Comparison of ENCODE assay signal across 10 cellular contexts in genomic region chr12:55824726-55825125, GRCh38. TPM values are rescaled to one million over a fixed set of nuclear protein-coding genes. Genes with fewer than 3 reads are reported as not detected.
DNase-seq lines count a peak whose midpoint lies in the region; ATAC-seq, FAIRE-seq and TF ChIP-seq lines count a peak whose summit lies in the region.
"Had no signal": no experiment of that assay in that cellular context is flagged by ENCODE, and none has a peak within 500 bp of the region (broad histone marks: within the 10 kb centered on the region; RNA-seq: fewer than 3 reads in every experiment).

No MANE protein-coding gene starts in this region.

- peaks cover 72% of the 10 kb centered on the region for H3K4me1 ChIP-seq in HepG2 (ENCODE audit: insufficient read depth, low read length)
- H3K4me1 ChIP-seq in right lobe of liver, result peaks cover 0 to 53% (median 14%) of the 10 kb centered on the region in 4 donors

- intact Hi-C loops in HepG2 (cut with micrococcal nuclease; ENCODE audit: unreplicated experiment), result no loop called here
- intact Hi-C loops in right lobe of liver (cut with DNase I), result no loop called here
- intact Hi-C loops in dendritic cell treated with granulocyte-macrophage colony-stimulating factor and Interleukin-4, amounts not matched to agents 40 ng/mL and 50 ng/mL, for 4 days (cut with micrococcal nuclease), result no loop called here

- peaks cover 56% of the 10 kb centered on the region for H3K4me1 Mint-ChIP-seq in dendritic cell treated with granulocyte-macrophage colony-stimulating factor and Interleukin-4, amounts not matched to agents 40 ng/mL and 50 ng/mL, for 4 days (ENCODE audit: low read depth)
- H3K4me1 Mint-ChIP-seq in stimulated activated naive CD8-positive, alpha-beta T cell treated with anti-CD3 and anti-CD28 coated beads, Interleukin-15, amount 100 ng/mL, for 72 hours, result peaks cover 70% of the 10 kb centered on the region

- TF ChIP-seq EP300 in HepG2 (IDR thresholded peaks at IDR 0.05; ENCODE audit: low read depth in 2 of 2, low read length in 2 of 2) (no peak), HepG2 (CRISPR knock-in tag; IDR thresholded peaks at IDR 0.05; ENCODE audit: borderline replicate concordance) (no peak)

- H3K4me3 Mint-ChIP-seq in dendritic cell treated with granulocyte-macrophage colony-stimulating factor and Interleukin-4, amounts not matched to agents 40 ng/mL and 50 ng/mL, for 4 days, result no peak overlapping the region
- H3K4me3 Mint-ChIP-seq in stimulated activated naive CD8-positive, alpha-beta T cell treated with anti-CD3 and anti-CD28 coated beads, Interleukin-15, amount 100 ng/mL, for 72 hours, result peak overlapping the region; percentile 59 to 98

- TF ChIP-seq CTCF in HepG2 (CRISPR knock-in tag; IDR thresholded peaks at IDR 0.05) (no peak), right lobe of liver (IDR thresholded peaks at IDR 0.05) (no peak), RWPE1 (conservative IDR thresholded peaks at IDR 0.05; ENCODE audit: low read depth) (no peak)

- peak overlapping the region; percentile 59; the same call in 1 of the 2 replicates for H3K4me2 ChIP-seq in HepG2 (ENCODE audit: low read depth, low read length)

- POLR2A ChIA-PET in HepG2 (lab: Yijun Ruan, JAX) (interaction anchor here (1.3 kb wide), 1 partner anchor 88 kb away, joined by 3 read pairs; no protein-coding TSS in a partner anchor), RWPE1 (lab: Yijun Ruan, JAX; ENCODE audit: low non-redundant PET) (interaction anchor here (0.9 kb wide), 1 partner anchor 150 kb away, joined by 3 read pairs; no protein-coding TSS in a partner anchor)

- no peaks in the 10 kb centered on the region for H3K9me3 ChIP-seq in HepG2 (ENCODE audit: low read length)
- H3K9me3 ChIP-seq in right lobe of liver, result no peaks in the 10 kb centered on the region

- H3K4me3 ChIP-seq in HepG2 (replicated peaks in 1 of 3; ENCODE audit: insufficient read depth in 1 of 3, low read depth in 2 of 3, low read length in 3 of 3) (no peak overlapping the region), right lobe of liver (no peak overlapping the region)

- ATAC-seq in HepG2, result no peak
- no peak for ATAC-seq in right lobe of liver
- no peak for ATAC-seq in stimulated activated naive CD8-positive, alpha-beta T cell treated with anti-CD3 and anti-CD28 coated beads, Interleukin-15, amount 100 ng/mL, for 72 hours
- ATAC-seq in GM18873 (IDR thresholded peaks at IDR 0.05; ENCODE audit: low FRiP score, unreplicated experiment), result no peak
- no peak for ATAC-seq in GM18858 (IDR thresholded peaks at IDR 0.05; ENCODE audit: unreplicated experiment)

- 88% methylated on average over 5 of the region's 5 CpGs for WGBS in HepG2 (ENCODE audit: low lambda C conversion rate)
- 94% methylated on average over 5 of the region's 5 CpGs for WGBS in right lobe of liver (ENCODE audit: insufficient coverage, low coverage, low lambda C conversion rate, missing lambda C conversion rate)

- H2AFZ ChIP-seq in HepG2 (ENCODE audit: low read length), result no peak overlapping the region

- no peak overlapping the region for H3K27ac ChIP-seq in HepG2 (ENCODE audit: extremely low read length, insufficient read depth, low read length)
- H3K27ac ChIP-seq in right lobe of liver, result no peak overlapping the region
- peak overlapping the region; percentile 33; the same call in 1 of the 2 replicates for H3K27ac ChIP-seq in RWPE1
- H3K27ac ChIP-seq: C4-2B had no signal

- CTCF ChIA-PET in HepG2 (lab: Yijun Ruan, JAX; ENCODE audit: low intra/inter-chr PET ratio, low total read pairs), result no interaction called here
- CTCF ChIA-PET in RWPE1 (lab: Yijun Ruan, JAX), result no interaction called here

- DNase-seq in HepG2 (ENCODE audit: low spot score) (no peak), right lobe of liver (no peak), RWPE1 (ENCODE audit: low spot score) (no peak), DMS79 treated with DMSO at 0.1 percent for 48 hours (lab: John Stamatoyannopoulos, UW) (no peak)
- no peak for DNase-seq in stimulated activated naive CD8-positive, alpha-beta T cell treated with anti-CD3 and anti-CD28 coated beads, Interleukin-15, amount 100 ng/mL, for 72 hours
- DNase-seq: NCI-H1436 had no signal

- no peaks in the 10 kb centered on the region for H3K27me3 Mint-ChIP-seq in dendritic cell treated with granulocyte-macrophage colony-stimulating factor and Interleukin-4, amounts not matched to agents 40 ng/mL and 50 ng/mL, for 4 days
- no peaks in the 10 kb centered on the region for H3K27me3 Mint-ChIP-seq in stimulated activated naive CD8-positive, alpha-beta T cell treated with anti-CD3 and anti-CD28 coated beads, Interleukin-15, amount 100 ng/mL, for 72 hours

- peaks cover 66% of the 10 kb centered on the region for H3K36me3 Mint-ChIP-seq in dendritic cell treated with granulocyte-macrophage colony-stimulating factor and Interleukin-4, amounts not matched to agents 40 ng/mL and 50 ng/mL, for 4 days (ENCODE audit: low read depth)

- FAIRE-seq in HepG2 (lab: Jason Lieb, UNC), result no peak

- TF ChIP-seq POLR2A in HepG2 (IDR thresholded peaks at IDR 0.05; ENCODE audit: insufficient read depth in 1 of 2, low read depth in 2 of 2, low read length in 2 of 2), result no peak
- TF ChIP-seq POLR2A in right lobe of liver (IDR thresholded peaks at IDR 0.05), result no peak

- no peak for TF ChIP-seq RAD21 in HepG2 (CRISPR knock-in tag; IDR thresholded peaks at IDR 0.05)

- H4K20me1 ChIP-seq in HepG2 (ENCODE audit: insufficient read depth, low read length), result no peaks in the 10 kb centered on the region

- H3K36me3 ChIP-seq in HepG2 (replicated peaks in 1 of 2; ENCODE audit: control insufficient read depth in 1 of 2, insufficient read depth in 2 of 2, low read length in 2 of 2) (peaks cover 10 to 16% of the 10 kb centered on the region in 2 experiments), right lobe of liver (peaks cover 0 to 28% (median 16%) of the 10 kb centered on the region in 4 donors)

- H3K27ac Mint-ChIP-seq in dendritic cell treated with granulocyte-macrophage colony-stimulating factor and Interleukin-4, amounts not matched to agents 40 ng/mL and 50 ng/mL, for 4 days, result peak overlapping the region; percentile 19
- peak overlapping the region; percentile 38 to 86 for H3K27ac Mint-ChIP-seq in stimulated activated naive CD8-positive, alpha-beta T cell treated with anti-CD3 and anti-CD28 coated beads, Interleukin-15, amount 100 ng/mL, for 72 hours

- no TSS peak for BruUV-seq in HepG2 (replicated peaks; lab: Mats Ljungman, UMichigan)

- H3K27me3 ChIP-seq in HepG2 (ENCODE audit: control insufficient read depth in 1 of 2, insufficient read depth in 2 of 2, low read length in 2 of 2), result no peaks in the 10 kb centered on the region; a peak in 1 of 5 replicates
- no peaks in the 10 kb centered on the region for H3K27me3 ChIP-seq in right lobe of liver

- peaks cover 26% of the 10 kb centered on the region for H3K79me2 ChIP-seq in HepG2 (ENCODE audit: insufficient read depth, low read length)

- in situ Hi-C loops in HepG2 (cut with HindIII; ENCODE audit: extremely low pct_ligation_motif_present, low pct_unique_long_range_greater_than_20kb), result no loop called here

- no peak overlapping the region for H3K9ac ChIP-seq in HepG2 (ENCODE audit: insufficient read depth, low read depth, low read length)

- no peaks in the 10 kb centered on the region for H3K9me3 Mint-ChIP-seq in dendritic cell treated with granulocyte-macrophage colony-stimulating factor and Interleukin-4, amounts not matched to agents 40 ng/mL and 50 ng/mL, for 4 days
- no peaks in the 10 kb centered on the region for H3K9me3 Mint-ChIP-seq in stimulated activated naive CD8-positive, alpha-beta T cell treated with anti-CD3 and anti-CD28 coated beads, Interleukin-15, amount 100 ng/mL, for 72 hours

RNA-seq across cellular contexts. Expression of gene DNAJC14, which starts 4.7 kb away (rescaled TPM):
- total RNA-seq in HepG2 (2016; rRNA removed; fragmentation: Illumina TruSeq; extraction: Trizol) (22.4 and 23.9 TPM in 2 replicates), right lobe of liver (10 to 100 TPM; 11.8 to 17.2 (median 13.1) TPM)
- 2.0 and 4.0 TPM in 2 replicates for total RNA-seq in HepG2 (2016; cell fraction: cytosol; rRNA removed; fragmentation: Illumina TruSeq; extraction: Trizol; ENCODE audit: low read depth)
- 16.8 and 27.1 TPM in 2 replicates for total RNA-seq in HepG2 (2016; cell fraction: insoluble cytoplasmic fraction; rRNA removed; fragmentation: Illumina TruSeq; extraction: Trizol)
- 11.0 and 11.4 TPM in 2 replicates for total RNA-seq in HepG2 (2016; cell fraction: membrane; rRNA removed; fragmentation: Illumina TruSeq; extraction: Trizol)
- total RNA-seq in HepG2 (2016; cell fraction: nucleus; rRNA removed; fragmentation: Illumina TruSeq; extraction: Trizol), result 16.5 and 23.9 TPM in 2 replicates
- polyA plus RNA-seq in HepG2 (2011; rRNA removed), result 4.3 and 6.4 TPM in 2 replicates
- polyA plus RNA-seq in HepG2 (2011; cell fraction: cytosol; rRNA removed), result 5.6 and 8.0 TPM in 2 replicates
- polyA plus RNA-seq in HepG2 (2011; cell fraction: nucleus; rRNA removed), result 4.1 and 5.5 TPM in 2 replicates
- polyA plus RNA-seq in HepG2 (2012), result 8.4 and 9.3 TPM in 2 replicates
- polyA plus RNA-seq in HepG2 (2016; cell fraction: cytosol; fragmentation: Illumina TruSeq; extraction: Trizol; ENCODE audit: low read depth), result 1.6 and 1.7 TPM in 2 replicates
- 14.6 and 15.8 TPM in 2 replicates for polyA plus RNA-seq in HepG2 (2016; cell fraction: insoluble cytoplasmic fraction; fragmentation: Illumina TruSeq; extraction: Trizol; ENCODE audit: low read depth)
- polyA plus RNA-seq in HepG2 (2016; cell fraction: membrane; fragmentation: Illumina TruSeq; extraction: Trizol; ENCODE audit: low read depth), result 5.5 and 5.6 TPM in 2 replicates
- polyA plus RNA-seq in HepG2 (2016; cell fraction: nucleus; fragmentation: Illumina TruSeq; extraction: Trizol; ENCODE audit: insufficient read depth, low read depth), result 19.8 and 23.8 TPM in 2 replicates
- polyA minus RNA-seq in HepG2 (2011; rRNA and poly(A)+ RNA removed; ENCODE audit: low replicate concordance), result 6.5 and 22.6 TPM in 2 replicates
- 3.0 and 5.5 TPM in 2 replicates for polyA minus RNA-seq in HepG2 (2011; cell fraction: cytosol; rRNA and poly(A)+ RNA removed)
- polyA minus RNA-seq in HepG2 (2011; cell fraction: nucleus; rRNA and poly(A)+ RNA removed), result 7.2 and 8.2 TPM in 2 replicates

RNA-seq across cellular contexts. Expression of gene ORMDL2, which starts 6.9 kb away (rescaled TPM):
- total RNA-seq in HepG2 (2016; rRNA removed; fragmentation: Illumina TruSeq; extraction: Trizol) (14.8 and 28.6 TPM in 2 replicates), right lobe of liver (10 to 100 TPM; 20.2 to 35.4 (median 24.9) TPM)
- total RNA-seq in HepG2 (2016; cell fraction: cytosol; rRNA removed; fragmentation: Illumina TruSeq; extraction: Trizol; ENCODE audit: low read depth), result 8.9 and 10.8 TPM in 2 replicates
- 18.4 and 26.4 TPM in 2 replicates for total RNA-seq in HepG2 (2016; cell fraction: insoluble cytoplasmic fraction; rRNA removed; fragmentation: Illumina TruSeq; extraction: Trizol)
- total RNA-seq in HepG2 (2016; cell fraction: membrane; rRNA removed; fragmentation: Illumina TruSeq; extraction: Trizol), result 8.8 and 10.8 TPM in 2 replicates
- total RNA-seq in HepG2 (2016; cell fraction: nucleus; rRNA removed; fragmentation: Illumina TruSeq; extraction: Trizol), result 20.1 and 21.6 TPM in 2 replicates
- 24.0 and 30.2 TPM in 2 replicates for polyA plus RNA-seq in HepG2 (2011; rRNA removed)
- polyA plus RNA-seq in HepG2 (2011; cell fraction: cytosol; rRNA removed), result 17.7 and 25.9 TPM in 2 replicates
- polyA plus RNA-seq in HepG2 (2011; cell fraction: nucleus; rRNA removed), result 10.1 and 18.4 TPM in 2 replicates
- polyA plus RNA-seq in HepG2 (2012), result 20.8 and 36.4 TPM in 2 replicates
- 11.3 and 13.0 TPM in 2 replicates for polyA plus RNA-seq in HepG2 (2016; cell fraction: cytosol; fragmentation: Illumina TruSeq; extraction: Trizol; ENCODE audit: low read depth)
- 15.1 and 16.1 TPM in 2 replicates for polyA plus RNA-seq in HepG2 (2016; cell fraction: insoluble cytoplasmic fraction; fragmentation: Illumina TruSeq; extraction: Trizol; ENCODE audit: low read depth)
- polyA plus RNA-seq in HepG2 (2016; cell fraction: membrane; fragmentation: Illumina TruSeq; extraction: Trizol; ENCODE audit: low read depth), result 8.1 and 11.2 TPM in 2 replicates
- polyA plus RNA-seq in HepG2 (2016; cell fraction: nucleus; fragmentation: Illumina TruSeq; extraction: Trizol; ENCODE audit: insufficient read depth, low read depth), result 36.9 and 39.7 TPM in 2 replicates
- 41.3 and 201 TPM in 2 replicates for polyA minus RNA-seq in HepG2 (2011; rRNA and poly(A)+ RNA removed; ENCODE audit: low replicate concordance)
- polyA minus RNA-seq in HepG2 (2011; cell fraction: cytosol; rRNA and poly(A)+ RNA removed), result 12.1 and 14.1 TPM in 2 replicates
- polyA minus RNA-seq in HepG2 (2011; cell fraction: nucleus; rRNA and poly(A)+ RNA removed), result 16.2 and 21.8 TPM in 2 replicates

RNA-seq across cellular contexts. Expression of gene SARNP, which starts 7.2 kb away (rescaled TPM):
- total RNA-seq in HepG2 (2016; rRNA removed; fragmentation: Illumina TruSeq; extraction: Trizol) (95.4 and 137 TPM in 2 replicates), right lobe of liver (10 to 100 TPM; 11.3 to 22.3 (median 17.0) TPM)
- 32.7 and 36.6 TPM in 2 replicates for total RNA-seq in HepG2 (2016; cell fraction: cytosol; rRNA removed; fragmentation: Illumina TruSeq; extraction: Trizol; ENCODE audit: low read depth)
- 95.5 and 155 TPM in 2 replicates for total RNA-seq in HepG2 (2016; cell fraction: insoluble cytoplasmic fraction; rRNA removed; fragmentation: Illumina TruSeq; extraction: Trizol)
- 32.4 and 39.7 TPM in 2 replicates for total RNA-seq in HepG2 (2016; cell fraction: membrane; rRNA removed; fragmentation: Illumina TruSeq; extraction: Trizol)
- 47.9 and 53.6 TPM in 2 replicates for total RNA-seq in HepG2 (2016; cell fraction: nucleus; rRNA removed; fragmentation: Illumina TruSeq; extraction: Trizol)
- polyA plus RNA-seq in HepG2 (2011; rRNA removed), result 46.4 and 59.0 TPM in 2 replicates
- 23.9 and 33.5 TPM in 2 replicates for polyA plus RNA-seq in HepG2 (2011; cell fraction: cytosol; rRNA removed)
- polyA plus RNA-seq in HepG2 (2011; cell fraction: nucleus; rRNA removed), result 15.1 and 17.8 TPM in 2 replicates
- 47.5 and 49.6 TPM in 2 replicates for polyA plus RNA-seq in HepG2 (2012)
- 24.1 and 25.0 TPM in 2 replicates for polyA plus RNA-seq in HepG2 (2016; cell fraction: cytosol; fragmentation: Illumina TruSeq; extraction: Trizol; ENCODE audit: low read depth)
- 123 and 138 TPM in 2 replicates for polyA plus RNA-seq in HepG2 (2016; cell fraction: insoluble cytoplasmic fraction; fragmentation: Illumina TruSeq; extraction: Trizol; ENCODE audit: low read depth)
- 25.2 and 25.7 TPM in 2 replicates for polyA plus RNA-seq in HepG2 (2016; cell fraction: membrane; fragmentation: Illumina TruSeq; extraction: Trizol; ENCODE audit: low read depth)
- polyA plus RNA-seq in HepG2 (2016; cell fraction: nucleus; fragmentation: Illumina TruSeq; extraction: Trizol; ENCODE audit: insufficient read depth, low read depth), result 58.8 and 61.1 TPM in 2 replicates
- 41.0 and 49.7 TPM in 2 replicates for polyA minus RNA-seq in HepG2 (2011; rRNA and poly(A)+ RNA removed; ENCODE audit: low replicate concordance)
- polyA minus RNA-seq in HepG2 (2011; cell fraction: cytosol; rRNA and poly(A)+ RNA removed), result 8.4 and 13.8 TPM in 2 replicates
- polyA minus RNA-seq in HepG2 (2011; cell fraction: nucleus; rRNA and poly(A)+ RNA removed), result 45.7 and 51.5 TPM in 2 replicates

RNA-seq across cellular contexts. Expression of gene MMP19, which starts 18.0 kb away (rescaled TPM):
- total RNA-seq in HepG2 (2016; rRNA removed; fragmentation: Illumina TruSeq; extraction: Trizol), result 0.07 TPM in 1 of 2 replicates, not detected in the other
- total RNA-seq in HepG2 (2016; cell fraction: cytosol; rRNA removed; fragmentation: Illumina TruSeq; extraction: Trizol; ENCODE audit: low read depth), result not detected in 2 replicates
- total RNA-seq in HepG2 (2016; cell fraction: insoluble cytoplasmic fraction; rRNA removed; fragmentation: Illumina TruSeq; extraction: Trizol), result 0.06 TPM in 1 of 2 replicates, not detected in the other
- total RNA-seq in HepG2 (2016; cell fraction: membrane; rRNA removed; fragmentation: Illumina TruSeq; extraction: Trizol), result not detected in 2 replicates
- total RNA-seq in HepG2 (2016; cell fraction: nucleus; rRNA removed; fragmentation: Illumina TruSeq; extraction: Trizol), result not detected in 2 replicates
- polyA plus RNA-seq in HepG2 (2011; rRNA removed), result 0.08 and 0.16 TPM in 2 replicates
- polyA plus RNA-seq in HepG2 (2011; cell fraction: cytosol; rRNA removed), result 0.08 TPM in 2 replicates
- 0.12 and 0.32 TPM in 2 replicates for polyA plus RNA-seq in HepG2 (2011; cell fraction: nucleus; rRNA removed)
- 0.08 and 0.19 TPM in 2 replicates for polyA plus RNA-seq in HepG2 (2012)
- not detected in 2 replicates for polyA plus RNA-seq in HepG2 (2016; cell fraction: cytosol; fragmentation: Illumina TruSeq; extraction: Trizol; ENCODE audit: low read depth)
- polyA plus RNA-seq in HepG2 (2016; cell fraction: insoluble cytoplasmic fraction; fragmentation: Illumina TruSeq; extraction: Trizol; ENCODE audit: low read depth), result not detected in 2 replicates
- polyA plus RNA-seq in HepG2 (2016; cell fraction: membrane; fragmentation: Illumina TruSeq; extraction: Trizol; ENCODE audit: low read depth), result not detected in 2 replicates
- polyA plus RNA-seq in HepG2 (2016; cell fraction: nucleus; fragmentation: Illumina TruSeq; extraction: Trizol; ENCODE audit: insufficient read depth, low read depth), result not detected in 2 replicates
- polyA minus RNA-seq in HepG2 (2011; rRNA and poly(A)+ RNA removed; ENCODE audit: low replicate concordance), result not detected in 2 replicates
- not detected in 2 replicates for polyA minus RNA-seq in HepG2 (2011; cell fraction: cytosol; rRNA and poly(A)+ RNA removed)
- not detected in 2 replicates for polyA minus RNA-seq in HepG2 (2011; cell fraction: nucleus; rRNA and poly(A)+ RNA removed)
- 1 to 10 TPM; 1.3 to 5.0 (median 1.9) TPM for total RNA-seq in right lobe of liver
